In genomic region chr20:63863021-63863797, GRCh38 we compare ENCODE assay signal across 10 cellular contexts. TPM values are rescaled to one million over a fixed set of nuclear protein-coding genes. Genes with fewer than 3 reads are reported as not detected.
DNase-seq lines count a peak whose midpoint lies in the region; ATAC-seq and TF ChIP-seq lines count a peak whose summit lies in the region.
"Had no signal": no experiment of that assay in that cellular context is flagged by ENCODE, and none has a peak within 500 bp of the region (broad histone marks: within the 10 kb centered on the region; RNA-seq: fewer than 3 reads in every experiment).

No MANE protein-coding gene starts in this region.

- peaks cover 16% of the 10 kb centered on the region for H3K36me3 ChIP-seq in iPS-15b (ENCODE audit: control insufficient read depth, insufficient read depth, low read length)

- H3K9me3 Mint-ChIP-seq in HFFc6, result no peaks in the 10 kb centered on the region
- no peaks in the 10 kb centered on the region for H3K9me3 Mint-ChIP-seq in activated T-helper 17 cell treated with anti-CD3 and anti-CD28 coated beads, Interleukin-2, amount 50 U/mL, for 72 hours
- H3K9me3 Mint-ChIP-seq in stimulated activated memory B cell treated with anti-CD40 and anti-IgM and Interleukin-4, amounts not matched to agents 10 μg/mL and 1 μg/mL and 100 μg/mL, for 72 hours, result no peaks in the 10 kb centered on the region

- no peaks in the 10 kb centered on the region for H3K27me3 Mint-ChIP-seq in HFFc6 (ENCODE audit: insufficient read depth)
- H3K27me3 Mint-ChIP-seq in activated T-helper 17 cell treated with anti-CD3 and anti-CD28 coated beads, Interleukin-2, amount 50 U/mL, for 72 hours, result no peaks in the 10 kb centered on the region
- no peaks in the 10 kb centered on the region for H3K27me3 Mint-ChIP-seq in stimulated activated memory B cell treated with anti-CD40 and anti-IgM and Interleukin-4, amounts not matched to agents 10 μg/mL and 1 μg/mL and 100 μg/mL, for 72 hours

- H3K9ac ChIP-seq in iPS-15b (ENCODE audit: low read depth, low read length), result peak overlapping the region; percentile 89

- DNase-seq in HFFc6 (no peak), MV-4-11 (lab: John Stamatoyannopoulos, UW) (no peak), NCI-H82 (lab: John Stamatoyannopoulos, UW) (no peak)

- no peaks in the 10 kb centered on the region for H3K27me3 ChIP-seq in iPS-15b (ENCODE audit: control insufficient read depth, insufficient read depth, low read length)

- peak overlapping the region; percentile 97 for H3K4me3 Mint-ChIP-seq in HFFc6
- H3K4me3 Mint-ChIP-seq in activated T-helper 17 cell treated with anti-CD3 and anti-CD28 coated beads, Interleukin-2, amount 50 U/mL, for 72 hours, result peak overlapping the region; percentile 84
- peak overlapping the region; percentile 89 for H3K4me3 Mint-ChIP-seq in stimulated activated memory B cell treated with anti-CD40 and anti-IgM and Interleukin-4, amounts not matched to agents 10 μg/mL and 1 μg/mL and 100 μg/mL, for 72 hours

- peak overlapping the region; percentile 99 for H3K27ac Mint-ChIP-seq in HFFc6
- peak overlapping the region; percentile 89 for H3K27ac Mint-ChIP-seq in activated T-helper 17 cell treated with anti-CD3 and anti-CD28 coated beads, Interleukin-2, amount 50 U/mL, for 72 hours
- H3K27ac Mint-ChIP-seq in stimulated activated memory B cell treated with anti-CD40 and anti-IgM and Interleukin-4, amounts not matched to agents 10 μg/mL and 1 μg/mL and 100 μg/mL, for 72 hours, result peak overlapping the region; percentile 92

- no peak for ATAC-seq in activated T-helper 17 cell treated with anti-CD3 and anti-CD28 coated beads, Interleukin-2, amount 50 U/mL, for 72 hours (replicated peaks)
- no peak for ATAC-seq in stimulated activated memory B cell treated with anti-CD40 and anti-IgM and Interleukin-4, amounts not matched to agents 10 μg/mL and 1 μg/mL and 100 μg/mL, for 72 hours
- ATAC-seq in HG02852 (IDR thresholded peaks at IDR 0.05; ENCODE audit: unreplicated experiment) (no peak), HG02798 (IDR thresholded peaks at IDR 0.05; ENCODE audit: poor library complexity, unreplicated experiment) (no peak)

- H3K4me1 Mint-ChIP-seq in HFFc6 (ENCODE audit: low read depth), result peaks cover 33% of the 10 kb centered on the region
- peaks cover 7% of the 10 kb centered on the region for H3K4me1 Mint-ChIP-seq in activated T-helper 17 cell treated with anti-CD3 and anti-CD28 coated beads, Interleukin-2, amount 50 U/mL, for 72 hours
- H3K4me1 Mint-ChIP-seq in stimulated activated memory B cell treated with anti-CD40 and anti-IgM and Interleukin-4, amounts not matched to agents 10 μg/mL and 1 μg/mL and 100 μg/mL, for 72 hours, result peaks cover 56% of the 10 kb centered on the region

- no peaks in the 10 kb centered on the region for H3K9me3 ChIP-seq in iPS-15b (ENCODE audit: control insufficient read depth, insufficient read depth, low read length)

- peaks cover 26% of the 10 kb centered on the region for H3K36me3 Mint-ChIP-seq in HFFc6 (ENCODE audit: low read depth)
- peaks cover 48% of the 10 kb centered on the region for H3K36me3 Mint-ChIP-seq in activated T-helper 17 cell treated with anti-CD3 and anti-CD28 coated beads, Interleukin-2, amount 50 U/mL, for 72 hours (ENCODE audit: low read depth)
- H3K36me3 Mint-ChIP-seq in stimulated activated memory B cell treated with anti-CD40 and anti-IgM and Interleukin-4, amounts not matched to agents 10 μg/mL and 1 μg/mL and 100 μg/mL, for 72 hours, result peaks cover 22% of the 10 kb centered on the region

- TF ChIP-seq CTCF in HFFc6 (IDR thresholded peaks at IDR 0.05), result no peak

- H3K4me1 ChIP-seq in iPS-15b (ENCODE audit: control insufficient read depth, insufficient read depth, low read length), result peaks cover 15% of the 10 kb centered on the region

- peak overlapping the region; percentile 92 for H3K4me3 ChIP-seq in iPS-15b (ENCODE audit: low read depth, low read length)

RNA-seq across cellular contexts. Expression of gene TPD52L2, which starts 1.9 kb away (rescaled TPM):
- total RNA-seq in HFFc6 (2021; fragmentation: NEBNext Ultra II Directional; extraction: Animal tissue kit (Norgen Biotek cat#: 25700)), result 100 to 1,000 TPM; 161 to 196 (median 169) TPM
- total RNA-seq in activated T-helper 17 cell treated with anti-CD3 and anti-CD28 coated beads, Interleukin-2, amount 50 U/mL, for 72 hours, result 10 to 100 TPM; 54.8 to 92.9 TPM

RNA-seq across cellular contexts. Expression of gene ABHD16B, which starts 1.9 kb away (rescaled TPM):
- not detected for total RNA-seq in HFFc6 (2021; fragmentation: NEBNext Ultra II Directional; extraction: Animal tissue kit (Norgen Biotek cat#: 25700))
- under 1 TPM in 1 of 2 donors, not detected in 1; 0.19 TPM for total RNA-seq in activated T-helper 17 cell treated with anti-CD3 and anti-CD28 coated beads, Interleukin-2, amount 50 U/mL, for 72 hours
- total RNA-seq: lower leg skin; T-helper 1 cell treated with Interleukin-12 subunit alpha and Interleukin-12 subunit beta and Interleukin-4 antibody, amounts not matched to agents 30 ng/mL and 1 ng/mL, for 36 hours had no signal

RNA-seq across cellular contexts. Expression of gene DNAJC5, which starts 31.7 kb away (rescaled TPM):
- total RNA-seq in HFFc6 (2021; fragmentation: NEBNext Ultra II Directional; extraction: Animal tissue kit (Norgen Biotek cat#: 25700)), result 10 to 100 TPM; 52.0 to 65.8 (median 56.2) TPM
- total RNA-seq in activated T-helper 17 cell treated with anti-CD3 and anti-CD28 coated beads, Interleukin-2, amount 50 U/mL, for 72 hours, result 10 to 100 TPM; 46.8 to 53.4 TPM

RNA-seq across cellular contexts. Expression of gene ZBTB46, which starts 32.1 kb away (rescaled TPM):
- 1 to 10 TPM in 2 of 6 experiments, under 1 TPM in 4; 0.38 to 1.1 (median 0.64) TPM for total RNA-seq in HFFc6 (2021; fragmentation: NEBNext Ultra II Directional; extraction: Animal tissue kit (Norgen Biotek cat#: 25700))
- total RNA-seq in activated T-helper 17 cell treated with anti-CD3 and anti-CD28 coated beads, Interleukin-2, amount 50 U/mL, for 72 hours, result 1 to 10 TPM in 1 of 2 donors, under 1 TPM in 1; 0.54 to 6.2 TPM
